8 cellular contexts compared by ENCODE assay signal in the genomic region with DNA sequence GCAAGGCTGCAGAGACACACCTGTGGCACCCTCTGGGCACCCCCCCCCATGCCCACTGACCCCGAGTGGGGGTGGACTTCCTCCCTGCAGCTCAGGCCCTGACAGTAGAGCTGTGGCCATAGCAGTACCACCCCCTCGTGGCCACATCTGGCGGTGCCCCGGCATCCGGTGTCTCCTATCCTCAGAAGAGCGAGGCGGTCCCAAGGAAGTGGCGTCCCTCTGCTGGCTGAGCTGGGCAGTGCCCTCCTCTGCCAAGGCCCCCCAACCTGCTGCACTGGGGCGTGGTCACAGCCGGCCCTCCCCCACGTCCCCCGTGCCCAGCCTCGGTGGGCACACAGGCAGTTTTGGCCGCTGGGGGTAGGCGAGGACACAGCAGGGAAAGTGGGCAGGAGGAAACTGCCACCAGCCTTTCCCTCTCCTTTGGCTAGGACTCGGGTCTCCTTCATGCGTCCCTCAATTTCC. TPM values are rescaled to one million over a fixed set of nuclear protein-coding genes. Genes with fewer than 3 reads are reported as not detected.
DNase-seq lines count a peak whose midpoint lies in the region; ATAC-seq, FAIRE-seq and TF ChIP-seq lines count a peak whose summit lies in the region.

No MANE protein-coding gene starts in this region.

- ATAC-seq in lung (ENCODE audit: insufficient read depth, low FRiP score) (no peak), HG02870 (IDR thresholded peaks at IDR 0.05; ENCODE audit: unreplicated experiment) (no peak)

- H3K27me3 ChIP-seq in lung (ENCODE audit: control insufficient read depth, insufficient read depth): no peaks in the 10 kb centered on the region

- H3K4me1 ChIP-seq in lung (ENCODE audit: control insufficient read depth in 2 of 2, insufficient read depth in 2 of 2, low read length in 2 of 2): no peaks in the 10 kb centered on the region

- TF ChIP-seq CTCF in VCaP (conservative IDR thresholded peaks at IDR 0.05) (peak; percentile 73), lung (IDR thresholded peaks at IDR 0.05; ENCODE audit: control extremely low read depth, extremely low read depth) (no peak)

- H3K9me3 ChIP-seq in lung (ENCODE audit: control insufficient read depth in 2 of 2, insufficient read depth in 1 of 2, low read length in 1 of 2): no peaks in the 10 kb centered on the region

- no peaks in the 10 kb centered on the region for H3K36me3 ChIP-seq in lung (ENCODE audit: control insufficient read depth in 2 of 2, insufficient read depth in 2 of 2, low read length in 2 of 2)

- H3K4me3 ChIP-seq in lung: no peak overlapping the region

- WGBS in lung, 2 donors: 22 to 23% methylated on average over 15 to 17 of the region's 17 CpGs

- H3K27ac ChIP-seq in VCaP: no peak overlapping the region
- no peak overlapping the region for H3K27ac ChIP-seq in lung (ENCODE audit: low read depth in 1 of 2, low read length in 1 of 2)

- TF ChIP-seq POLR2A in H54 (IDR thresholded peaks at IDR 0.05; ENCODE audit: low read depth, low read length): no peak

- peak; percentile 89 for DNase-seq in D341Med (ENCODE audit: low spot score)
- DNase-seq in H54 (ENCODE audit: insufficient read length, low spot score): peak; percentile 93
- peak; percentile 70 for DNase-seq in NCI-H2107 (lab: John Stamatoyannopoulos, UW)
- DNase-seq in dedifferentiated amniotic fluid mesenchymal stem cell (ENCODE audit: extremely low spot score): peak; percentile 20
- DNase-seq in lung (ENCODE audit: low spot score): peak; percentile 53
- peak; percentile 43 to 67 for DNase-seq in stimulated activated CD8-positive, alpha-beta memory T cell treated with anti-CD3 and anti-CD28 coated beads, Interleukin-7, amount 100 ng/mL, for 48 hours (ENCODE audit: extremely low read depth in 1 of 2, low read depth in 1 of 2)

- no peak for FAIRE-seq in H54 (lab: Jason Lieb, UNC)

RNA-seq across cellular contexts. Expression of gene SLC6A12, which starts 6.0 kb away (rescaled TPM):
- total RNA-seq in lung: 1 to 10 TPM; 4.1 to 4.5 TPM
- 1 to 10 TPM; 1.7 to 2.1 TPM for polyA plus RNA-seq in lung

RNA-seq across cellular contexts. Expression of gene SLC6A13, which starts 42.7 kb away (rescaled TPM):
- total RNA-seq in lung: 1 to 10 TPM; 1.1 to 2.4 TPM
- 1 to 10 TPM in 1 of 2 donors, under 1 TPM in 1; 0.46 to 1.0 TPM for polyA plus RNA-seq in lung

Comparison
In these comparisons a context has a peak if more than half of its experiments do, and no peak if none do; other contexts are left out.
1. DNase-seq: peak in every context shown above with its lines; median percentile 93 in H54; 89 in D341Med; 70 in NCI-H2107; 55 in stimulated activated CD8-positive, alpha-beta memory T cell treated with anti-CD3 and anti-CD28 coated beads, Interleukin-7, amount 100 ng/mL, for 48 hours; 53 in lung; 20 in dedifferentiated amniotic fluid mesenchymal stem cell.